Comparison of ENCODE assay signal across 19 cellular contexts in genomic region chr9:14301582-14301981, GRCh38. TPM values are rescaled to one million over a fixed set of nuclear protein-coding genes. Genes with fewer than 3 reads are reported as not detected.
A peak's percentile ranks its signal among the peaks of the same experiment; 100 is the strongest.
DNase-seq lines count a peak whose midpoint lies in the region; ATAC-seq and TF ChIP-seq lines count a peak whose summit lies in the region.
"Had no signal": no experiment of that assay in that cellular context is flagged by ENCODE, and none has a peak within 500 bp of the region (broad histone marks: within the 10 kb centered on the region; RNA-seq: fewer than 3 reads in every experiment).

No MANE protein-coding gene starts in this region.

- H3K4me1 ChIP-seq in SK-N-SH (ENCODE audit: control insufficient read depth in 1 of 2, insufficient read depth in 2 of 2, low read depth in 1 of 2, low read length in 1 of 2) (peaks cover 11 to 35% of the 10 kb centered on the region in 2 experiments; a peak in 3 of 4 replicates), fibroblast of lung (ENCODE audit: control insufficient read depth, extremely low read depth, insufficient read depth, low read length) (peaks cover 3% of the 10 kb centered on the region), mesendoderm (ENCODE audit: control insufficient read depth, low read depth, low read length) (peaks cover 7% of the 10 kb centered on the region), thoracic aorta (ENCODE audit: control insufficient read depth in 1 of 2, low read depth in 2 of 2) (peaks cover 13 to 84% of the 10 kb centered on the region in 2 donors)

- H3K4me3 ChIP-seq in SK-N-SH (ENCODE audit: low read depth in 2 of 2, low read length in 1 of 2) (no peak overlapping the region), fibroblast of lung (replicated peaks in 1 of 4; ENCODE audit: control extremely low read depth in 1 of 4, insufficient read depth in 1 of 4, low read depth in 3 of 4, low read length in 4 of 4) (no peak overlapping the region), mesendoderm (ENCODE audit: low read length) (no peak overlapping the region), thoracic aorta (peak overlapping the region; percentile 45), MG63 (no peak overlapping the region)
- H3K4me3 ChIP-seq: lung, upper lobe of right lung had no signal

- POLR2A ChIA-PET in SK-N-SH (lab: Yijun Ruan, JAX) = interaction anchor here (1.2 kb wide), 1 partner anchor 27 kb away, joined by 5 read pairs; no protein-coding TSS in a partner anchor
- POLR2A ChIA-PET in CD4-positive, alpha-beta T cell (lab: Charles Lee) = no interaction called here

- H3F3A ChIP-seq in SK-N-SH (replicated peaks; ENCODE audit: insufficient read depth) = no peaks in the 10 kb centered on the region

- no peak overlapping the region for H3K23ac ChIP-seq in mesendoderm (ENCODE audit: low read length)

- H3K79me2 ChIP-seq in SK-N-SH (ENCODE audit: insufficient read depth) (peaks cover 99% of the 10 kb centered on the region), fibroblast of lung (ENCODE audit: control insufficient read depth, insufficient read depth, low read length) (peaks cover 26% of the 10 kb centered on the region), mesendoderm (ENCODE audit: control insufficient read depth, insufficient read depth, low read length) (no peaks in the 10 kb centered on the region)

- H3K27me3 Mint-ChIP-seq in CD4-positive, alpha-beta T cell = peaks cover 61% of the 10 kb centered on the region

- no peak for TF ChIP-seq RAD21 in SK-N-SH (IDR thresholded peaks at IDR 0.05; ENCODE audit: low read length)

- no peak overlapping the region for H4K8ac ChIP-seq in mesendoderm (ENCODE audit: low read depth, low read length)

- peaks cover 35 to 43% of the 10 kb centered on the region in 2 experiments for H3K36me3 ChIP-seq in SK-N-SH (replicated peaks in 1 of 2; ENCODE audit: control insufficient read depth in 1 of 2, insufficient read depth in 2 of 2, low read length in 1 of 2)
- no peaks in the 10 kb centered on the region for H3K36me3 ChIP-seq in fibroblast of lung (ENCODE audit: control insufficient read depth, insufficient read depth, low read length)
- no peaks in the 10 kb centered on the region for H3K36me3 ChIP-seq in mesendoderm (ENCODE audit: control insufficient read depth, insufficient read depth, low read length)
- H3K36me3 ChIP-seq in thoracic aorta = no peaks in the 10 kb centered on the region
- peaks cover 86% of the 10 kb centered on the region for H3K36me3 ChIP-seq in MG63

- DNase-seq in SK-N-SH (no peak), fibroblast of lung (ENCODE audit: low read depth in 2 of 2) (no peak), mesendoderm (peak; percentile 69), thoracic aorta (ENCODE audit: low spot score) (no peak), MG63 (no peak), NCI-H510A (lab: John Stamatoyannopoulos, UW) (no peak)
- no peak for DNase-seq in CD4-positive, alpha-beta T cell
- DNase-seq: activated CD4-positive, alpha-beta T cell treated with anti-CD3 and anti-CD28 coated beads for 48 hours; activated naive CD4-positive, alpha-beta T cell treated with anti-CD3 and anti-CD28 coated beads, Interleukin-2, amount 10 ng/mL, durations not matched to agents 7 days and 5 days; effector CD8-positive, alpha-beta T cell; H7; Kasumi-1; NCI-H1436 treated with DMSO at 0.1 percent for 48 hours; NCI-H345; SHP77 treated with DMSO at 0.1 percent for 48 hours; stimulated activated CD4-positive, alpha-beta T cell treated with anti-CD3 and anti-CD28 coated beads, Interleukin-4, amount 100 ng/mL, for 24 hours; upper lobe of right lung had no signal

- H3K27ac ChIP-seq in SK-N-SH (ENCODE audit: low read depth in 2 of 2, low read length in 1 of 2) (peak overlapping the region in 1 of 2 experiments; percentile 74; a peak in 3 of 4 replicates), fibroblast of lung (ENCODE audit: insufficient read depth, low read length) (no peak overlapping the region), mesendoderm (ENCODE audit: low read depth, low read length) (no peak overlapping the region), thoracic aorta (no peak overlapping the region)
- H3K27ac ChIP-seq in CD4-positive, alpha-beta T cell (ENCODE audit: low read depth, low read length) = no peak overlapping the region
- H3K27ac ChIP-seq: upper lobe of right lung had no signal

- no peaks in the 10 kb centered on the region for H3K9me3 Mint-ChIP-seq in CD4-positive, alpha-beta T cell
- H3K9me3 Mint-ChIP-seq: activated naive CD4-positive, alpha-beta T cell treated with anti-CD3 and anti-CD28 coated beads, Interleukin-2, amount 10 ng/mL, durations not matched to agents 7 days and 5 days had no signal

- H3K4me2 ChIP-seq in SK-N-SH (no peak overlapping the region), fibroblast of lung (ENCODE audit: extremely low read depth, insufficient read depth, low read length) (peak overlapping the region; percentile 63), mesendoderm (ENCODE audit: low read length) (no peak overlapping the region)

- no peaks in the 10 kb centered on the region for H3K79me1 ChIP-seq in mesendoderm (ENCODE audit: low read length)

- CTCF ChIA-PET in SK-N-SH (lab: Yijun Ruan, JAX) = interaction anchor here (1.1 kb wide), 1 partner anchor 30 kb away, joined by 3 read pairs; no protein-coding TSS in a partner anchor
- CTCF ChIA-PET in CD4-positive, alpha-beta T cell (lab: Charles Lee) = no interaction called here

- H2AFZ ChIP-seq in SK-N-SH (ENCODE audit: low read depth) = no peak overlapping the region
- H2AFZ ChIP-seq in fibroblast of lung (ENCODE audit: low read length) = no peak overlapping the region

- H2BK120ac ChIP-seq in mesendoderm (ENCODE audit: low read depth, low read length) = no peak overlapping the region

- H3K18ac ChIP-seq in mesendoderm (ENCODE audit: low read length) = peak overlapping the region; percentile 28

- intact Hi-C loops in CD4-positive, alpha-beta T cell (cut with DNase I, micrococcal nuclease) = no loop called here

- H3K27me3 ChIP-seq in SK-N-SH (ENCODE audit: insufficient read depth) (no peaks in the 10 kb centered on the region), fibroblast of lung (ENCODE audit: control insufficient read depth, insufficient read depth, low read length) (no peaks in the 10 kb centered on the region), mesendoderm (ENCODE audit: insufficient read depth, low read length, poor library complexity) (no peaks in the 10 kb centered on the region), thoracic aorta (replicated peaks; ENCODE audit: insufficient read depth) (no peaks in the 10 kb centered on the region), MG63 (no peaks in the 10 kb centered on the region)
- H3K27me3 ChIP-seq in CD4-positive, alpha-beta T cell (ENCODE audit: control insufficient read depth, insufficient read depth, low read length) = no peaks in the 10 kb centered on the region
- H3K27me3 ChIP-seq: upper lobe of right lung had no signal

- H2BK15ac ChIP-seq in mesendoderm (replicated peaks; ENCODE audit: low read depth) = no peak overlapping the region

- no peak overlapping the region for H3K4ac ChIP-seq in mesendoderm (ENCODE audit: low read depth, low read length)

- H3K27ac Mint-ChIP-seq in CD4-positive, alpha-beta T cell = no peak overlapping the region
- H3K27ac Mint-ChIP-seq: activated naive CD4-positive, alpha-beta T cell treated with anti-CD3 and anti-CD28 coated beads, Interleukin-2, amount 10 ng/mL, durations not matched to agents 7 days and 5 days had no signal

- no peaks in the 10 kb centered on the region for H3K36me3 Mint-ChIP-seq in CD4-positive, alpha-beta T cell (ENCODE audit: low read depth)
- H3K36me3 Mint-ChIP-seq: activated naive CD4-positive, alpha-beta T cell treated with anti-CD3 and anti-CD28 coated beads, Interleukin-2, amount 10 ng/mL, durations not matched to agents 7 days and 5 days had no signal

- no peak for TF ChIP-seq CTCF in SK-N-SH (IDR thresholded peaks at IDR 0.05)
- no peak for TF ChIP-seq CTCF in fibroblast of lung (conservative IDR thresholded peaks at IDR 0.05 in 1 of 2, IDR thresholded peaks at IDR 0.05 in 1 of 2; ENCODE audit: low read depth in 1 of 2, low read length in 2 of 2)
- no peak for TF ChIP-seq CTCF in thoracic aorta (IDR thresholded peaks at IDR 0.05)
- no peak for TF ChIP-seq CTCF in CD4-positive, alpha-beta T cell (IDR thresholded peaks at IDR 0.05)

- H3K9me3 ChIP-seq in SK-N-SH (no peaks in the 10 kb centered on the region), fibroblast of lung (ENCODE audit: control insufficient read depth, insufficient read depth, low read depth, low read length) (no peaks in the 10 kb centered on the region), thoracic aorta (no peaks in the 10 kb centered on the region), MG63 (no peaks in the 10 kb centered on the region)
- no peaks in the 10 kb centered on the region for H3K9me3 ChIP-seq in CD4-positive, alpha-beta T cell (ENCODE audit: control insufficient read depth, low read length)
- H3K9me3 ChIP-seq: upper lobe of right lung had no signal

- no peak overlapping the region for H4K5ac ChIP-seq in mesendoderm (ENCODE audit: low read length)

- H3K9ac ChIP-seq in SK-N-SH = no peak overlapping the region
- no peak overlapping the region for H3K9ac ChIP-seq in fibroblast of lung (ENCODE audit: insufficient read depth, low read length)
- H3K9ac ChIP-seq in mesendoderm (ENCODE audit: low read length) = no peak overlapping the region

- no peaks in the 10 kb centered on the region for H3K9me2 ChIP-seq in SK-N-SH

- WGBS in SK-N-SH (ENCODE audit: low lambda C conversion rate) = 77% methylated on average over 1 of the region's 1 CpG
- WGBS in mesendoderm (ENCODE audit: extremely low coverage, insufficient coverage, low lambda C conversion rate) = no CpG with 5 or more reads among the region's 1 CpG

- H3K56ac ChIP-seq in mesendoderm (ENCODE audit: low read length) = no peak overlapping the region

- H4K20me1 ChIP-seq in SK-N-SH (ENCODE audit: insufficient read depth) (no peaks in the 10 kb centered on the region; the same call in 1 of the 2 replicates), fibroblast of lung (ENCODE audit: control insufficient read depth, extremely low read depth, insufficient read depth, low read length) (no peaks in the 10 kb centered on the region)

- TF ChIP-seq EP300 in SK-N-SH (IDR thresholded peaks at IDR 0.05; ENCODE audit: borderline replicate concordance in 1 of 2, low read depth in 1 of 2, low read length in 1 of 2) = peak in 1 of 2 experiments; percentile 57; a peak in 1 of 4 replicates

- H3K4me3 Mint-ChIP-seq in CD4-positive, alpha-beta T cell = no peak overlapping the region
- H3K4me3 Mint-ChIP-seq: activated naive CD4-positive, alpha-beta T cell treated with anti-CD3 and anti-CD28 coated beads, Interleukin-2, amount 10 ng/mL, durations not matched to agents 7 days and 5 days had no signal

- no peak overlapping the region for H2AK5ac ChIP-seq in mesendoderm (ENCODE audit: low read length)

- no peak overlapping the region for H2BK5ac ChIP-seq in mesendoderm (ENCODE audit: low read length)

- no peaks in the 10 kb centered on the region for H3K4me1 Mint-ChIP-seq in CD4-positive, alpha-beta T cell (ENCODE audit: low read depth)
- H3K4me1 Mint-ChIP-seq: activated naive CD4-positive, alpha-beta T cell treated with anti-CD3 and anti-CD28 coated beads, Interleukin-2, amount 10 ng/mL, durations not matched to agents 7 days and 5 days had no signal

- no peak for ATAC-seq in thoracic aorta (ENCODE audit: insufficient number of reproducible peaks, low FRiP score, low read depth)
- no peak for ATAC-seq in CD4-positive, alpha-beta T cell (ENCODE audit: poor library complexity)
- no peak for ATAC-seq in HG02970 (IDR thresholded peaks at IDR 0.05; ENCODE audit: low FRiP score, unreplicated experiment)
- ATAC-seq: upper lobe of right lung had no signal

RNA-seq across cellular contexts. Expression of gene NFIB, which starts 12.4 kb away (rescaled TPM):
- polyA plus RNA-seq in SK-N-SH (2012; rRNA removed) = 8.1 and 9.2 TPM in 2 replicates
- polyA plus RNA-seq in SK-N-SH (2012; cell fraction: cytosol; rRNA removed) = 9.4 TPM in 2 replicates
- polyA plus RNA-seq in SK-N-SH (2012; cell fraction: nucleus; rRNA removed) = 12.0 and 18.7 TPM in 2 replicates
- 36.3 and 56.0 TPM in 2 replicates for total RNA-seq in fibroblast of lung
- polyA plus RNA-seq in fibroblast of lung = 29.3 and 46.5 TPM in 2 replicates
- polyA plus RNA-seq in fibroblast of lung (2012) = 17.0 and 20.4 TPM in 2 replicates
- polyA minus RNA-seq in fibroblast of lung (ENCODE audit: low replicate concordance) = 69.4 and 157 TPM in 2 replicates
- 1.8 TPM for polyA plus RNA-seq in mesendoderm (2013, experiment 1 of 2)
- polyA plus RNA-seq in mesendoderm (2013, experiment 2 of 2) = 1.5 TPM
- total RNA-seq in thoracic aorta = 100 to 1,000 TPM in 1 of 2 donors, 10 to 100 TPM in 1; 54.8 to 114 TPM
- not detected for total RNA-seq in CD4-positive, alpha-beta T cell
- 47.3 and 62.1 TPM in 2 replicates for total RNA-seq in MG63 (2014; rRNA removed; shearing (Covaris generic); ENCODE audit: low replicate concordance)

Comparison
In these comparisons a context has a peak if more than half of its experiments do, and no peak if none do; other contexts are left out.
1. RNA of gene NFIB, which starts 12.4 kb away (total RNA-seq): 54.8 to 114 TPM in thoracic aorta, 47.3 to 62.1 TPM in MG63 and 36.3 to 56.0 TPM in fibroblast of lung; not detected in CD4-positive, alpha-beta T cell; every median in the first group is over 10 times any median in the second.